ENCODE assay signal across 9 cellular contexts in genomic region chr5:115962565-115963402, GRCh38. TPM values are rescaled to one million over a fixed set of nuclear protein-coding genes. Genes with fewer than 3 reads are reported as not detected.
DNase-seq lines count a peak whose midpoint lies in the region; ATAC-seq lines count a peak whose summit lies in the region.
"Had no signal": no experiment of that assay in that cellular context is flagged by ENCODE, and none has a peak within 500 bp of the region (broad histone marks: within the 10 kb centered on the region; RNA-seq: fewer than 3 reads in every experiment).

No MANE protein-coding gene starts in this region.

- no peak overlapping the region for H4K5ac ChIP-seq in mesendoderm (ENCODE audit: low read length)

- intact Hi-C loops in aorta (cut with DNase I), result loop anchor here in 1 of 2 donors (10.0 kb wide), 1 partner anchor 118 kb away; the partner anchor contains the start of genes AP3S1 and ATG12

- ATAC-seq in aorta (ENCODE audit: low FRiP score), result peak; percentile 73
- no peak for ATAC-seq in HG03378 (IDR thresholded peaks at IDR 0.05; ENCODE audit: unreplicated experiment)

- H3K79me2 ChIP-seq in mesendoderm (ENCODE audit: control insufficient read depth, insufficient read depth, low read length), result no peaks in the 10 kb centered on the region

- H3K27me3 ChIP-seq in ectodermal cell (ENCODE audit: control insufficient read depth, insufficient read depth, low read length, poor library complexity, severe bottlenecking) (peaks cover 58% of the 10 kb centered on the region), mesendoderm (ENCODE audit: insufficient read depth, low read length, poor library complexity) (peaks cover 13% of the 10 kb centered on the region), aorta (ENCODE audit: control insufficient read depth in 1 of 2, insufficient read depth in 2 of 2, low read length in 1 of 2) (no peaks in the 10 kb centered on the region)

- 9 to 10% methylated on average over 71 of the region's 71 CpGs for WGBS in ectodermal cell, 2 experiments
- whole genome bisulfite sequencing in mesendoderm (ENCODE audit: extremely low coverage, insufficient coverage, low lambda C conversion rate), result no CpG with 5 or more reads among the region's 71 CpGs
- 8 to 10% methylated on average over 70 to 71 of the region's 71 CpGs for WGBS in aorta, 2 donors

- H3K4me2 ChIP-seq in mesendoderm (ENCODE audit: low read length), result peak overlapping the region; percentile 25

- peak overlapping the region; percentile 35 for H3K4me3 ChIP-seq in ectodermal cell (ENCODE audit: insufficient read depth, low read depth, low read length)
- H3K4me3 ChIP-seq in mesendoderm (ENCODE audit: low read length), result no peak overlapping the region
- no peak overlapping the region for H3K4me3 ChIP-seq in aorta (ENCODE audit: low read length in 2 of 2)

- H3K23ac ChIP-seq in mesendoderm (ENCODE audit: low read length), result no peak overlapping the region

- no peak overlapping the region for H3K56ac ChIP-seq in mesendoderm (ENCODE audit: low read length)

- H2BK5ac ChIP-seq in mesendoderm (ENCODE audit: low read length), result no peak overlapping the region

- no peak overlapping the region for H2BK15ac ChIP-seq in mesendoderm (replicated peaks; ENCODE audit: low read depth)

- H3K9ac ChIP-seq in mesendoderm (ENCODE audit: low read length), result no peak overlapping the region

- H4K8ac ChIP-seq in mesendoderm (ENCODE audit: low read depth, low read length), result no peak overlapping the region

- H3K27ac ChIP-seq in ectodermal cell (ENCODE audit: insufficient read depth, low read depth, low read length, poor library complexity, severe bottlenecking) (no peak overlapping the region), mesendoderm (ENCODE audit: low read depth, low read length) (no peak overlapping the region), aorta (ENCODE audit: low read depth in 1 of 2, low read length in 2 of 2) (no peak overlapping the region)

- no peak overlapping the region for H2AK5ac ChIP-seq in mesendoderm (ENCODE audit: low read length)

- no peaks in the 10 kb centered on the region for H3K36me3 ChIP-seq in ectodermal cell (ENCODE audit: control insufficient read depth, insufficient read depth, low read length)
- no peaks in the 10 kb centered on the region for H3K36me3 ChIP-seq in mesendoderm (ENCODE audit: control insufficient read depth, insufficient read depth, low read length)
- no peaks in the 10 kb centered on the region for H3K36me3 ChIP-seq in aorta (ENCODE audit: control insufficient read depth in 1 of 2, insufficient read depth in 2 of 2, low read length in 1 of 2)

- no peak overlapping the region for H2BK120ac ChIP-seq in mesendoderm (ENCODE audit: low read depth, low read length)

- no peaks in the 10 kb centered on the region for H3K79me1 ChIP-seq in mesendoderm (ENCODE audit: low read length)

- H3K18ac ChIP-seq in mesendoderm (ENCODE audit: low read length), result no peak overlapping the region

- no peaks in the 10 kb centered on the region for H3K4me1 ChIP-seq in ectodermal cell (ENCODE audit: control insufficient read depth, insufficient read depth, low read length)
- no peaks in the 10 kb centered on the region for H3K4me1 ChIP-seq in mesendoderm (ENCODE audit: control insufficient read depth, low read depth, low read length)
- no peaks in the 10 kb centered on the region for H3K4me1 ChIP-seq in aorta (ENCODE audit: control insufficient read depth in 1 of 2, insufficient read depth in 2 of 2, low read length in 2 of 2)

- H3K4ac ChIP-seq in mesendoderm (ENCODE audit: low read depth, low read length), result no peak overlapping the region

- no peaks in the 10 kb centered on the region for H3K9me3 ChIP-seq in ectodermal cell (ENCODE audit: control insufficient read depth, low read length)
- H3K9me3 ChIP-seq in aorta (ENCODE audit: control insufficient read depth, low read length), result no peaks in the 10 kb centered on the region

- peak; percentile 12 for DNase-seq in stimulated activated CD4-positive, alpha-beta T cell treated with anti-CD3 and anti-CD28 coated beads, Interleukin-15, amount 100 ng/mL, for 24 hours
- DNase-seq in stimulated activated CD4-positive, alpha-beta T cell treated with anti-CD3 and anti-CD28 coated beads, Interleukin-4, amount 100 ng/mL, for 1 hour, result no peak
- DNase-seq in mesendoderm, result peak; percentile 28
- peak; percentile 58 to 82 for DNase-seq in aorta
- DNase-seq in DMS114 treated with DMSO at 0.1 percent for 48 hours (lab: John Stamatoyannopoulos, UW; ENCODE audit: unreplicated experiment), result no peak
- DNase-seq in NCI-H1930 (lab: John Stamatoyannopoulos, UW), result no peak
- DNase-seq: natural killer cell had no signal

RNA-seq across cellular contexts. Expression of gene LVRN, which starts 0.5 kb away (rescaled TPM):
- 0.35 TPM for polyA plus RNA-seq in ectodermal cell (2013, experiment 1 of 4)
- polyA plus RNA-seq in ectodermal cell (2013, experiment 2 of 4), result 0.14 TPM
- polyA plus RNA-seq in ectodermal cell (2013, experiment 3 of 4), result 0.16 TPM
- polyA plus RNA-seq in ectodermal cell (2013, experiment 4 of 4), result 0.28 TPM
- 0.17 TPM for polyA plus RNA-seq in mesendoderm (2013, experiment 1 of 2)
- 0.03 TPM for polyA plus RNA-seq in mesendoderm (2013, experiment 2 of 2)
- 10 to 100 TPM in 1 of 2 donors, 1 to 10 TPM in 1; 1.4 to 11.0 TPM for total RNA-seq in aorta
- under 1 TPM; 0.26 to 0.88 TPM for polyA plus RNA-seq in aorta

Comparison
In these comparisons a context has a peak if more than half of its experiments do, and no peak if none do; other contexts are left out.
1. DNase-seq: peak in stimulated activated CD4-positive, alpha-beta T cell treated with anti-CD3 and anti-CD28 coated beads, Interleukin-15, amount 100 ng/mL, for 24 hours (single experiment), mesendoderm (single experiment) and aorta (2 of 2); none in stimulated activated CD4-positive, alpha-beta T cell treated with anti-CD3 and anti-CD28 coated beads, Interleukin-4, amount 100 ng/mL, for 1 hour (single experiment), DMS114 treated with DMSO at 0.1 percent for 48 hours (single experiment) and NCI-H1930 (0 of 2).